Comparison of ENCODE assay signal across 13 cellular contexts in genomic region chr19:17307876-17308377, GRCh38. TPM values are rescaled to one million over a fixed set of nuclear protein-coding genes. Genes with fewer than 3 reads are reported as not detected.
A peak's percentile ranks its signal among the peaks of the same experiment; 100 is the strongest.
DNase-seq lines count a peak whose midpoint lies in the region; ATAC-seq and TF ChIP-seq lines count a peak whose summit lies in the region.
"Had no signal": no experiment of that assay in that cellular context is flagged by ENCODE, and none has a peak within 500 bp of the region (broad histone marks: within the 10 kb centered on the region; RNA-seq: fewer than 3 reads in every experiment).

No MANE protein-coding gene starts in this region.

- no peak for TF ChIP-seq POLR2A in upper lobe of left lung (IDR thresholded peaks at IDR 0.05)

- TF ChIP-seq CTCF in HEK293 (tag by site-specific recombination; IDR thresholded peaks at IDR 0.05) (no peak), nephron (IDR thresholded peaks at IDR 0.05; ENCODE audit: unreplicated experiment in 3 of 3) (no peak), upper lobe of left lung (IDR thresholded peaks at IDR 0.05) (no peak)

- H3K4me3 ChIP-seq in CD4-positive, alpha-beta memory T cell (ENCODE audit: low read length in 2 of 2): no peak overlapping the region
- H3K4me3 ChIP-seq in HEK293 (ENCODE audit: low read depth, low read length) (no peak overlapping the region), upper lobe of left lung (no peak overlapping the region)
- H3K4me3 ChIP-seq: body of pancreas had no signal

- H3K36me3 Mint-ChIP-seq in CD4-positive, alpha-beta memory T cell: peaks cover 0 to 8% of the 10 kb centered on the region in 2 donors
- H3K36me3 Mint-ChIP-seq in activated naive CD8-positive, alpha-beta T cell treated with anti-CD3 and anti-CD28 coated beads, Interleukin-2, amount 50 U/mL, for 24 hours (ENCODE audit: low read depth): peaks cover 5% of the 10 kb centered on the region
- peaks cover 4% of the 10 kb centered on the region for H3K36me3 Mint-ChIP-seq in nephron (ENCODE audit: low read depth)

- CTCF ChIA-PET in CD4-positive, alpha-beta memory T cell (lab: Charles Lee; ENCODE audit: partially characterized antibody): interaction anchor here (0.9 to 2.0 kb wide), 4 partner anchors 11 to 48 kb away, joined by 3 to 5 read pairs (median 5); no protein-coding TSS in a partner anchor
- CTCF ChIA-PET in HEK293 (lab: Yijun Ruan, JAX): interaction anchor here (0.6 to 1.3 kb wide), 5 partner anchors 13 to 1051 kb away, joined by 3 to 5 read pairs (median 4); no protein-coding TSS in a partner anchor

- no peaks in the 10 kb centered on the region for H3K9me3 Mint-ChIP-seq in CD4-positive, alpha-beta memory T cell
- H3K9me3 Mint-ChIP-seq in activated naive CD8-positive, alpha-beta T cell treated with anti-CD3 and anti-CD28 coated beads, Interleukin-2, amount 50 U/mL, for 24 hours: no peaks in the 10 kb centered on the region
- no peaks in the 10 kb centered on the region for H3K9me3 Mint-ChIP-seq in nephron

- H3K27ac Mint-ChIP-seq in CD4-positive, alpha-beta memory T cell: peak overlapping the region in 4 of 7 donors; percentile 2 to 79 (median 56)
- H3K27ac Mint-ChIP-seq in activated naive CD8-positive, alpha-beta T cell treated with anti-CD3 and anti-CD28 coated beads, Interleukin-2, amount 50 U/mL, for 24 hours: no peak overlapping the region
- peak overlapping the region in 2 of 3 experiments; percentile 11 to 18 for H3K27ac Mint-ChIP-seq in nephron

- no peaks in the 10 kb centered on the region for H3K9me3 ChIP-seq in CD4-positive, alpha-beta memory T cell (ENCODE audit: control insufficient read depth in 1 of 2, low read length in 2 of 2)
- no peaks in the 10 kb centered on the region for H3K9me3 ChIP-seq in HEK293 (ENCODE audit: control insufficient read depth, insufficient read depth, low read depth, low read length)
- no peaks in the 10 kb centered on the region for H3K9me3 ChIP-seq in upper lobe of left lung
- H3K9me3 ChIP-seq: body of pancreas had no signal

- ATAC-seq in activated naive CD8-positive, alpha-beta T cell treated with anti-CD3 and anti-CD28 coated beads, Interleukin-2, amount 50 U/mL, for 24 hours: no peak
- no peak for ATAC-seq in upper lobe of left lung (ENCODE audit: low FRiP score in 2 of 2)
- ATAC-seq: body of pancreas, HepG2 had no signal

- DNase-seq in CD4-positive, alpha-beta memory T cell: no peak
- no peak for DNase-seq in activated naive CD8-positive, alpha-beta T cell treated with anti-CD3 and anti-CD28 coated beads, Interleukin-2, amount 50 U/mL, for 24 hours
- DNase-seq in NOMO-1 treated with DMSO at 0.1 percent for 48 hours (lab: John Stamatoyannopoulos, UW; ENCODE audit: unreplicated experiment) (no peak), upper lobe of left lung (no peak)
- no peak for DNase-seq in effector CD4-positive, alpha-beta T cell
- DNase-seq: body of pancreas, COR-L47, kidney glomerular epithelial cell, NCI-H446 treated with DMSO at 0.1 percent for 48 hours, T1000 had no signal

- H3K27me3 Mint-ChIP-seq in CD4-positive, alpha-beta memory T cell: no peaks in the 10 kb centered on the region
- H3K27me3 Mint-ChIP-seq in activated naive CD8-positive, alpha-beta T cell treated with anti-CD3 and anti-CD28 coated beads, Interleukin-2, amount 50 U/mL, for 24 hours: peaks cover 2% of the 10 kb centered on the region
- H3K27me3 Mint-ChIP-seq in nephron (ENCODE audit: low read depth): no peaks in the 10 kb centered on the region

- no peaks in the 10 kb centered on the region for H3K27me3 ChIP-seq in CD4-positive, alpha-beta memory T cell (ENCODE audit: insufficient read depth, low read length)
- H3K27me3 ChIP-seq in upper lobe of left lung: no peaks in the 10 kb centered on the region
- H3K27me3 ChIP-seq: body of pancreas had no signal

- TF ChIP-seq EP300 in upper lobe of left lung (IDR thresholded peaks at IDR 0.05): no peak

- peaks cover 31 to 76% (median 54%) of the 10 kb centered on the region in 4 donors for H3K4me1 Mint-ChIP-seq in CD4-positive, alpha-beta memory T cell
- H3K4me1 Mint-ChIP-seq in activated naive CD8-positive, alpha-beta T cell treated with anti-CD3 and anti-CD28 coated beads, Interleukin-2, amount 50 U/mL, for 24 hours: peaks cover 53% of the 10 kb centered on the region
- peaks cover 55% of the 10 kb centered on the region for H3K4me1 Mint-ChIP-seq in nephron

- intact Hi-C loops in CD4-positive, alpha-beta memory T cell (cut with micrococcal nuclease): loop anchor here (5.0 kb wide), 1 partner anchor 99 kb away; the partner anchor contains the start of gene BST2

- POLR2A ChIA-PET in CD4-positive, alpha-beta memory T cell (lab: Charles Lee; ENCODE audit: partially characterized antibody): interaction anchor here (1.9 to 3.7 kb wide), 4 partner anchors 9 to 233 kb away, joined by 6 to 54 read pairs (median 10); partner anchors contain the start of genes ANO8, BABAM1, HAUS8 and MYO9B
- POLR2A ChIA-PET in HEK293 (lab: Yijun Ruan, JAX): interaction anchor here (0.6 to 2.9 kb wide), 3 partner anchors 20 to 112 kb away, joined by 3 to 64 read pairs (median 8); partner anchors contain the start of genes ANO8 and GTPBP3

- 84 to 88% methylated on average over 8 of the region's 8 CpGs for WGBS in upper lobe of left lung, 2 donors

- peak overlapping the region in 7 of 8 donors; percentile 13 to 94 (median 41) for H3K4me3 Mint-ChIP-seq in CD4-positive, alpha-beta memory T cell
- peak overlapping the region; percentile 90 for H3K4me3 Mint-ChIP-seq in activated naive CD8-positive, alpha-beta T cell treated with anti-CD3 and anti-CD28 coated beads, Interleukin-2, amount 50 U/mL, for 24 hours
- H3K4me3 Mint-ChIP-seq in nephron: peak overlapping the region; percentile 90 to 95 (median 94)

- peaks cover 62% of the 10 kb centered on the region for H3K4me1 ChIP-seq in CD4-positive, alpha-beta memory T cell (ENCODE audit: insufficient read depth, low read length)
- H3K4me1 ChIP-seq in HEK293 (ENCODE audit: control insufficient read depth, insufficient read depth, low read length) (peaks cover 3% of the 10 kb centered on the region), upper lobe of left lung (peaks cover 44 to 63% (median 54%) of the 10 kb centered on the region in 4 donors)

- no peak overlapping the region for H3K27ac ChIP-seq in CD4-positive, alpha-beta memory T cell (ENCODE audit: low read depth, low read length)
- no peak overlapping the region for H3K27ac ChIP-seq in HEK293 (ENCODE audit: extremely low read depth, low read depth, low read length)
- no peak overlapping the region for H3K27ac ChIP-seq in upper lobe of left lung
- H3K27ac ChIP-seq: body of pancreas had no signal

- peaks cover 9% of the 10 kb centered on the region for H3K36me3 ChIP-seq in CD4-positive, alpha-beta memory T cell (ENCODE audit: insufficient read depth, low read length)
- peaks cover 0 to 17% of the 10 kb centered on the region in 2 experiments; a peak in 1 of 3 replicates for H3K36me3 ChIP-seq in HEK293 (ENCODE audit: control insufficient read depth in 2 of 2, insufficient read depth in 1 of 2, low read length in 2 of 2)
- peaks cover 0 to 12% (median 3%) of the 10 kb centered on the region in 4 donors for H3K36me3 ChIP-seq in upper lobe of left lung

TF ChIP-seq in HEK293, 187 proteins besides CTCF, POLR2A, EP300 and RAD21 (continues in another document):
- TF ChIP-seq ZNF623 (tag by site-specific recombination; IDR thresholded peaks at IDR 0.05): no peak
- no peak for TF ChIP-seq ZNF501 (tag by site-specific recombination; IDR thresholded peaks at IDR 0.05)
- no peak for TF ChIP-seq ZNF221 (tag by site-specific recombination; IDR thresholded peaks at IDR 0.05; ENCODE audit: borderline replicate concordance)
- TF ChIP-seq ZNF704 (tag by site-specific recombination; IDR thresholded peaks at IDR 0.05): no peak
- TF ChIP-seq ZNF211 (tag by site-specific recombination; IDR thresholded peaks at IDR 0.05; ENCODE audit: low read depth): no peak
- TF ChIP-seq ZNF23 (tag by site-specific recombination; IDR thresholded peaks at IDR 0.05; ENCODE audit: borderline replicate concordance): no peak
- peak; percentile 69 for TF ChIP-seq WT1 (tag by site-specific recombination; IDR thresholded peaks at IDR 0.05)
- no peak for TF ChIP-seq ZNF768 (tag by site-specific recombination; IDR thresholded peaks at IDR 0.05)

RNA-seq across cellular contexts. Expression of gene DDA1, which starts 1.4 kb away (rescaled TPM):
- 10 to 100 TPM; 36.4 to 42.6 TPM for total RNA-seq in CD4-positive, alpha-beta memory T cell
- 10 to 100 TPM; 31.6 to 42.6 TPM for polyA plus RNA-seq in CD4-positive, alpha-beta memory T cell
- total RNA-seq in upper lobe of left lung: 10 to 100 TPM; 11.5 to 42.8 (median 28.4) TPM

RNA-seq across cellular contexts. Expression of gene MRPL34, which starts 2.3 kb away (rescaled TPM):
- 10 to 100 TPM; 69.4 to 74.1 TPM for total RNA-seq in CD4-positive, alpha-beta memory T cell
- 100 to 1,000 TPM; 231 to 250 TPM for polyA plus RNA-seq in CD4-positive, alpha-beta memory T cell
- total RNA-seq in upper lobe of left lung: 100 to 1,000 TPM in 5 of 6 donors, 10 to 100 TPM in 1; 98.3 to 176 (median 122) TPM

RNA-seq across cellular contexts. Expression of gene ABHD8, which starts 4.7 kb away (rescaled TPM):
- total RNA-seq in CD4-positive, alpha-beta memory T cell: 10 to 100 TPM in 1 of 2 experiments, 1 to 10 TPM in 1; 9.3 to 10.1 TPM
- polyA plus RNA-seq in CD4-positive, alpha-beta memory T cell: 1 to 10 TPM; 6.0 to 7.9 TPM
- total RNA-seq in upper lobe of left lung: 10 to 100 TPM; 19.7 to 23.4 (median 21.2) TPM

RNA-seq across cellular contexts. Expression of gene ANKLE1, which starts 26.2 kb away (rescaled TPM):
- 1 to 10 TPM; 2.8 to 5.1 TPM for total RNA-seq in CD4-positive, alpha-beta memory T cell
- polyA plus RNA-seq in CD4-positive, alpha-beta memory T cell: under 1 TPM; 0.41 to 0.80 TPM
- total RNA-seq in upper lobe of left lung: 10 to 100 TPM in 1 of 6 donors, 1 to 10 TPM in 3, under 1 TPM in 2; 0.57 to 13.6 (median 1.4) TPM

RNA-seq across cellular contexts. Expression of gene ANO8, which starts 26.7 kb away (rescaled TPM):
- 10 to 100 TPM; 17.7 to 21.5 TPM for total RNA-seq in CD4-positive, alpha-beta memory T cell
- polyA plus RNA-seq in CD4-positive, alpha-beta memory T cell: under 1 TPM in 1 of 2 donors, not detected in 1; 0.11 TPM
- 10 to 100 TPM in 4 of 6 donors, 1 to 10 TPM in 2; 9.0 to 45.1 (median 16.4) TPM for total RNA-seq in upper lobe of left lung

Comparison
In these comparisons a context has a peak if more than half of its experiments do, and no peak if none do; other contexts are left out.
1. H3K4me3 Mint-ChIP-seq: peak in every context shown above with its lines; median percentile 94 in nephron; 90 in activated naive CD8-positive, alpha-beta T cell treated with anti-CD3 and anti-CD28 coated beads, Interleukin-2, amount 50 U/mL, for 24 hours; 41 in CD4-positive, alpha-beta memory T cell.